ENCODE assay signal across 1 cellular context in the genomic region with DNA sequence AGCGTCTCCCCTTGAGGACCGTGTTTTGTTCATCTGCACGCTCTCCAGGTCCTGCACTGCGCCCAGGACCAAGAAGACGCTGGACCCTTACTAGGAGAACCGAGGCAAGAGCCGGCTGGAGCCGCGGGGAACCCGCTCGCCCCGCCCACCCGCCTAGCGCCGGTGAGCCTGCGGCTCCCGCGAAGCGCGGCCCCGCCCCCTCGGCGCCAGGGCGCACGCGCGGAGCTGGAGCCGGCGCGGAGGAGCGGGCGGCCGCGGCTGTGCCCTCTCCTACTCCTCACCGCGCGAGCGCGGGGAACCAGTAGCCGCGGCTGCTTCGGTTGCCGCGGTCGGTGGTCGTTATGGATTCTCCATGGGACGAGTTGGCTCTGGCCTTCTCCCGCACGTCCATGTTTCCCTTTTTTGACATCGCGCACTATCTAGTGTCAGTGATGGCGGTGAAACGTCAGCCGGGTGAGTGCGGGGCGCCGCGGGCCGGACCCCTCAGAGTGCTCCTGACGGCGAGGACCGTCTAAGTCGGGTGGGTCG.
TF ChIP-seq lines count a peak whose summit lies in the region.

A gene with protein sequence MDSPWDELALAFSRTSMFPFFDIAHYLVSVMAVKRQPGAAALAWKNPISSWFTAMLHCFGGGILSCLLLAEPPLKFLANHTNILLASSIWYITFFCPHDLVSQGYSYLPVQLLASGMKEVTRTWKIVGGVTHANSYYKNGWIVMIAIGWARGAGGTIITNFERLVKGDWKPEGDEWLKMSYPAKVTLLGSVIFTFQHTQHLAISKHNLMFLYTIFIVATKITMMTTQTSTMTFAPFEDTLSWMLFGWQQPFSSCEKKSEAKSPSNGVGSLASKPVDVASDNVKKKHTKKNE (plus strand): TSS at position 222 of the 528 bp plus-strand sequence. CDS start 120 bp downstream, at position 342.

TF ChIP-seq in HepG2, 621 proteins besides CTCF, POLR2A, EP300 and RAD21 (continued from another document and continues in another):
- TF ChIP-seq YY1 (IDR thresholded peaks at IDR 0.05; ENCODE audit: insufficient read depth, insufficient replicate concordance, low read depth, low read length) (peak; percentile 52), U2AF2 (IDR thresholded peaks at IDR 0.05; ENCODE audit: low read depth, low read length) (no peak), ONECUT2 (CRISPR knock-in tag; IDR thresholded peaks at IDR 0.05) (no peak), DR1 (CRISPR knock-in tag; IDR thresholded peaks at IDR 0.05) (no peak), SSRP1 (CRISPR knock-in tag; IDR thresholded peaks at IDR 0.05) (no peak), GATAD2A (CRISPR knock-in tag; IDR thresholded peaks at IDR 0.05) (no peak; the same call in 1 of the 2 replicates), ELF4 (CRISPR knock-in tag; IDR thresholded peaks at IDR 0.05; ENCODE audit: borderline replicate concordance) (no peak), SUZ12 (IDR thresholded peaks at IDR 0.05; ENCODE audit: low read depth, low read length) (no peak), KDM4B (CRISPR knock-in tag; IDR thresholded peaks at IDR 0.05) (no peak), SP5 (CRISPR knock-in tag; IDR thresholded peaks at IDR 0.05; ENCODE audit: borderline replicate concordance, low read depth) (peak; percentile 45), ZFP36L2 (CRISPR knock-in tag; IDR thresholded peaks at IDR 0.05) (no peak), RBFOX2 (IDR thresholded peaks at IDR 0.05; ENCODE audit: low read depth, low read length) (peak; percentile 56), ZNF264 (CRISPR knock-in tag; IDR thresholded peaks at IDR 0.05) (no peak), MIER3 (CRISPR knock-in tag; IDR thresholded peaks at IDR 0.05; ENCODE audit: borderline replicate concordance) (no peak), NRL (CRISPR knock-in tag; IDR thresholded peaks at IDR 0.05; ENCODE audit: borderline replicate concordance) (no peak), THAP11 (CRISPR knock-in tag; IDR thresholded peaks at IDR 0.05) (no peak), ISL2 (CRISPR knock-in tag; IDR thresholded peaks at IDR 0.05) (no peak), MYC (CRISPR knock-in tag; IDR thresholded peaks at IDR 0.05; ENCODE audit: borderline replicate concordance) (no peak), MTA1 (CRISPR knock-in tag; IDR thresholded peaks at IDR 0.05; ENCODE audit: borderline replicate concordance) (no peak), ETV6 (CRISPR knock-in tag; conservative IDR thresholded peaks at IDR 0.05) (no peak), FOXA1 (IDR thresholded peaks at IDR 0.05) (no peak), FOXA1 (CRISPR knock-in tag; IDR thresholded peaks at IDR 0.05) (no peak), ZNF549 (CRISPR knock-in tag; IDR thresholded peaks at IDR 0.05) (no peak), SMARCC2 (IDR thresholded peaks at IDR 0.05) (no peak), ZNF253 (CRISPR knock-in tag; IDR thresholded peaks at IDR 0.05; ENCODE audit: borderline replicate concordance) (no peak), ZNF780A (CRISPR knock-in tag; IDR thresholded peaks at IDR 0.05) (no peak), NPAS2 (CRISPR knock-in tag; IDR thresholded peaks at IDR 0.05; ENCODE audit: borderline replicate concordance) (no peak), RFXANK (CRISPR knock-in tag; IDR thresholded peaks at IDR 0.05) (no peak), ZNF230 (CRISPR knock-in tag; IDR thresholded peaks at IDR 0.05) (no peak), CHCHD3 (CRISPR knock-in tag; IDR thresholded peaks at IDR 0.05) (no peak), AKAP8 (CRISPR knock-in tag; IDR thresholded peaks at IDR 0.05) (no peak), ZNF136 (CRISPR knock-in tag; IDR thresholded peaks at IDR 0.05; ENCODE audit: low read depth) (no peak), KAT7 (CRISPR knock-in tag; IDR thresholded peaks at IDR 0.05; ENCODE audit: borderline replicate concordance) (no peak), MAFF (IDR thresholded peaks at IDR 0.05; ENCODE audit: low read depth, low read length) (no peak), HOXA9 (CRISPR knock-in tag; IDR thresholded peaks at IDR 0.05; ENCODE audit: borderline replicate concordance) (no peak), ATRX (CRISPR knock-in tag; IDR thresholded peaks at IDR 0.05; ENCODE audit: borderline replicate concordance) (no peak), MED1 (CRISPR knock-in tag; IDR thresholded peaks at IDR 0.05) (0 out of 2 replicates have a peak, but pooled peaks have one; percentile 7), ZNF777 (CRISPR knock-in tag; IDR thresholded peaks at IDR 0.05) (no peak), ZNF224 (CRISPR knock-in tag; IDR thresholded peaks at IDR 0.05) (no peak), SALL2 (CRISPR knock-in tag; IDR thresholded peaks at IDR 0.05) (no peak), CEBPB (IDR thresholded peaks at IDR 0.05; ENCODE audit: borderline replicate concordance, low read depth, low read length) (no peak), ZNF782 (CRISPR knock-in tag; IDR thresholded peaks at IDR 0.05; ENCODE audit: borderline replicate concordance) (no peak), HDAC1 (CRISPR knock-in tag; IDR thresholded peaks at IDR 0.05) (no peak)
- TF ChIP-seq, protein P1, sequence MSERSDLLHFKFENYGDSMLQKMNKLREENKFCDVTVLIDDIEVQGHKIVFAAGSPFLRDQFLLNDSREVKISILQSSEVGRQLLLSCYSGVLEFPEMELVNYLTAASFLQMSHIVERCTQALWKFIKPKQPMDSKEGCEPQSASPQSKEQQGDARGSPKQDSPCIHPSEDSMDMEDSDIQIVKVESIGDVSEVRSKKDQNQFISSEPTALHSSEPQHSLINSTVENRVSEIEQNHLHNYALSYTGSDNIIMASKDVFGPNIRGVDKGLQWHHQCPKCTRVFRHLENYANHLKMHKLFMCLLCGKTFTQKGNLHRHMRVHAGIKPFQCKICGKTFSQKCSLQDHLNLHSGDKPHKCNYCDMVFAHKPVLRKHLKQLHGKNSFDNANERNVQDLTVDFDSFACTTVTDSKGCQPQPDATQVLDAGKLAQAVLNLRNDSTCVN (CRISPR knock-in tag; IDR thresholded peaks at IDR 0.05; ENCODE audit: borderline replicate concordance), result no peak
- TF ChIP-seq, protein P2, sequence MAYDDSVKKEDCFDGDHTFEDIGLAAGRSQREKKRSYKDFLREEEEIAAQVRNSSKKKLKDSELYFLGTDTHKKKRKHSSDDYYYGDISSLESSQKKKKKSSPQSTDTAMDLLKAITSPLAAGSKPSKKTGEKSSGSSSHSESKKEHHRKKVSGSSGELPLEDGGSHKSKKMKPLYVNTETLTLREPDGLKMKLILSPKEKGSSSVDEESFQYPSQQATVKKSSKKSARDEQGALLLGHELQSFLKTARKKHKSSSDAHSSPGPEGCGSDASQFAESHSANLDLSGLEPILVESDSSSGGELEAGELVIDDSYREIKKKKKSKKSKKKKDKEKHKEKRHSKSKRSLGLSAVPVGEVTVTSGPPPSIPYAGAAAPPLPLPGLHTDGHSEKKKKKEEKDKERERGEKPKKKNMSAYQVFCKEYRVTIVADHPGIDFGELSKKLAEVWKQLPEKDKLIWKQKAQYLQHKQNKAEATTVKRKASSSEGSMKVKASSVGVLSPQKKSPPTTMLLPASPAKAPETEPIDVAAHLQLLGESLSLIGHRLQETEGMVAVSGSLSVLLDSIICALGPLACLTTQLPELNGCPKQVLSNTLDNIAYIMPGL (CRISPR knock-in tag; IDR thresholded peaks at IDR 0.05; ENCODE audit: borderline replicate concordance in 1 of 2, low read depth in 1 of 2), result peak in 1 of 2 experiments; percentile 31; a peak in 1 of 4 replicates
- TF ChIP-seq, protein P3, sequence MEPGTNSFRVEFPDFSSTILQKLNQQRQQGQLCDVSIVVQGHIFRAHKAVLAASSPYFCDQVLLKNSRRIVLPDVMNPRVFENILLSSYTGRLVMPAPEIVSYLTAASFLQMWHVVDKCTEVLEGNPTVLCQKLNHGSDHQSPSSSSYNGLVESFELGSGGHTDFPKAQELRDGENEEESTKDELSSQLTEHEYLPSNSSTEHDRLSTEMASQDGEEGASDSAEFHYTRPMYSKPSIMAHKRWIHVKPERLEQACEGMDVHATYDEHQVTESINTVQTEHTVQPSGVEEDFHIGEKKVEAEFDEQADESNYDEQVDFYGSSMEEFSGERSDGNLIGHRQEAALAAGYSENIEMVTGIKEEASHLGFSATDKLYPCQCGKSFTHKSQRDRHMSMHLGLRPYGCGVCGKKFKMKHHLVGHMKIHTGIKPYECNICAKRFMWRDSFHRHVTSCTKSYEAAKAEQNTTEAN (CRISPR knock-in tag; conservative IDR thresholded peaks at IDR 0.05), result no peak
- TF ChIP-seq, protein P4, sequence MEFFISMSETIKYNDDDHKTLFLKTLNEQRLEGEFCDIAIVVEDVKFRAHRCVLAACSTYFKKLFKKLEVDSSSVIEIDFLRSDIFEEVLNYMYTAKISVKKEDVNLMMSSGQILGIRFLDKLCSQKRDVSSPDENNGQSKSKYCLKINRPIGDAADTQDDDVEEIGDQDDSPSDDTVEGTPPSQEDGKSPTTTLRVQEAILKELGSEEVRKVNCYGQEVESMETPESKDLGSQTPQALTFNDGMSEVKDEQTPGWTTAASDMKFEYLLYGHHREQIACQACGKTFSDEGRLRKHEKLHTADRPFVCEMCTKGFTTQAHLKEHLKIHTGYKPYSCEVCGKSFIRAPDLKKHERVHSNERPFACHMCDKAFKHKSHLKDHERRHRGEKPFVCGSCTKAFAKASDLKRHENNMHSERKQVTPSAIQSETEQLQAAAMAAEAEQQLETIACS (CRISPR knock-in tag; IDR thresholded peaks at IDR 0.05), result no peak
- TF ChIP-seq, protein P5, sequence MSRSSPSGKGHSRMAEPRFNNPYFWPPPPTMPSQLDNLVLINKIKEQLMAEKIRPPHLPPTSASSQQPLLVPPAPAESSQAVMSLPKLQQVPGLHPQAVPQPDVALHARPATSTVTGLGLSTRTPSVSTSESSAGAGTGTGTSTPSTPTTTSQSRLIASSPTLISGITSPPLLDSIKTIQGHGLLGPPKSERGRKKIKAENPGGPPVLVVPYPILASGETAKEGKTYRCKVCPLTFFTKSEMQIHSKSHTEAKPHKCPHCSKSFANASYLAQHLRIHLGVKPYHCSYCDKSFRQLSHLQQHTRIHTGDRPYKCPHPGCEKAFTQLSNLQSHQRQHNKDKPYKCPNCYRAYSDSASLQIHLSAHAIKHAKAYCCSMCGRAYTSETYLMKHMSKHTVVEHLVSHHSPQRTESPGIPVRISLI (CRISPR knock-in tag; IDR thresholded peaks at IDR 0.05; ENCODE audit: borderline replicate concordance), result no peak
- TF ChIP-seq, protein P6, sequence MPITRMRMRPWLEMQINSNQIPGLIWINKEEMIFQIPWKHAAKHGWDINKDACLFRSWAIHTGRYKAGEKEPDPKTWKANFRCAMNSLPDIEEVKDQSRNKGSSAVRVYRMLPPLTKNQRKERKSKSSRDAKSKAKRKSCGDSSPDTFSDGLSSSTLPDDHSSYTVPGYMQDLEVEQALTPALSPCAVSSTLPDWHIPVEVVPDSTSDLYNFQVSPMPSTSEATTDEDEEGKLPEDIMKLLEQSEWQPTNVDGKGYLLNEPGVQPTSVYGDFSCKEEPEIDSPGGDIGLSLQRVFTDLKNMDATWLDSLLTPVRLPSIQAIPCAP (CRISPR knock-in tag; IDR thresholded peaks at IDR 0.05; ENCODE audit: low read depth), result no peak
- TF ChIP-seq, protein P7, sequence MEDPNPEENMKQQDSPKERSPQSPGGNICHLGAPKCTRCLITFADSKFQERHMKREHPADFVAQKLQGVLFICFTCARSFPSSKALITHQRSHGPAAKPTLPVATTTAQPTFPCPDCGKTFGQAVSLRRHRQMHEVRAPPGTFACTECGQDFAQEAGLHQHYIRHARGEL (CRISPR knock-in tag; IDR thresholded peaks at IDR 0.05), result no peak
- TF ChIP-seq, protein P8, sequence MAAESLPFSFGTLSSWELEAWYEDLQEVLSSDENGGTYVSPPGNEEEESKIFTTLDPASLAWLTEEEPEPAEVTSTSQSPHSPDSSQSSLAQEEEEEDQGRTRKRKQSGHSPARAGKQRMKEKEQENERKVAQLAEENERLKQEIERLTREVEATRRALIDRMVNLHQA (CRISPR knock-in tag; IDR thresholded peaks at IDR 0.05), result no peak
- TF ChIP-seq, protein P9, sequence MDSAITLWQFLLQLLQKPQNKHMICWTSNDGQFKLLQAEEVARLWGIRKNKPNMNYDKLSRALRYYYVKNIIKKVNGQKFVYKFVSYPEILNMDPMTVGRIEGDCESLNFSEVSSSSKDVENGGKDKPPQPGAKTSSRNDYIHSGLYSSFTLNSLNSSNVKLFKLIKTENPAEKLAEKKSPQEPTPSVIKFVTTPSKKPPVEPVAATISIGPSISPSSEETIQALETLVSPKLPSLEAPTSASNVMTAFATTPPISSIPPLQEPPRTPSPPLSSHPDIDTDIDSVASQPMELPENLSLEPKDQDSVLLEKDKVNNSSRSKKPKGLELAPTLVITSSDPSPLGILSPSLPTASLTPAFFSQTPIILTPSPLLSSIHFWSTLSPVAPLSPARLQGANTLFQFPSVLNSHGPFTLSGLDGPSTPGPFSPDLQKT (CRISPR knock-in tag; IDR thresholded peaks at IDR 0.05; ENCODE audit: borderline replicate concordance), result no peak
- TF ChIP-seq, protein P10, sequence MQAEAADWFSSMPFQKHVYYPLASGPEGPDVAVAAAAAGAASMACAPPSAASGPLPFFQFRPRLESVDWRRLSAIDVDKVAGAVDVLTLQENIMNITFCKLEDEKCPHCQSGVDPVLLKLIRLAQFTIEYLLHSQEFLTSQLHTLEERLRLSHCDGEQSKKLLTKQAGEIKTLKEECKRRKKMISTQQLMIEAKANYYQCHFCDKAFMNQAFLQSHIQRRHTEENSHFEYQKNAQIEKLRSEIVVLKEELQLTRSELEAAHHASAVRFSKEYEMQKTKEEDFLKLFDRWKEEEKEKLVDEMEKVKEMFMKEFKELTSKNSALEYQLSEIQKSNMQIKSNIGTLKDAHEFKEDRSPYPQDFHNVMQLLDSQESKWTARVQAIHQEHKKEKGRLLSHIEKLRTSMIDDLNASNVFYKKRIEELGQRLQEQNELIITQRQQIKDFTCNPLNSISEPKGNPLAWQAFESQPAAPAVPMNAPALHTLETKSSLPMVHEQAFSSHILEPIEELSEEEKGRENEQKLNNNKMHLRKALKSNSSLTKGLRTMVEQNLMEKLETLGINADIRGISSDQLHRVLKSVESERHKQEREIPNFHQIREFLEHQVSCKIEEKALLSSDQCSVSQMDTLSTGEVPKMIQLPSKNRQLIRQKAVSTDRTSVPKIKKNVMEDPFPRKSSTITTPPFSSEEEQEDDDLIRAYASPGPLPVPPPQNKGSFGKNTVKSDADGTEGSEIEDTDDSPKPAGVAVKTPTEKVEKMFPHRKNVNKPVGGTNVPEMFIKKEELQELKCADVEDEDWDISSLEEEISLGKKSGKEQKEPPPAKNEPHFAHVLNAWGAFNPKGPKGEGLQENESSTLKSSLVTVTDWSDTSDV (CRISPR knock-in tag; IDR thresholded peaks at IDR 0.05), result 0 out of 2 replicates have a peak, but pooled peaks have one; percentile 3
- TF ChIP-seq, protein P11, sequence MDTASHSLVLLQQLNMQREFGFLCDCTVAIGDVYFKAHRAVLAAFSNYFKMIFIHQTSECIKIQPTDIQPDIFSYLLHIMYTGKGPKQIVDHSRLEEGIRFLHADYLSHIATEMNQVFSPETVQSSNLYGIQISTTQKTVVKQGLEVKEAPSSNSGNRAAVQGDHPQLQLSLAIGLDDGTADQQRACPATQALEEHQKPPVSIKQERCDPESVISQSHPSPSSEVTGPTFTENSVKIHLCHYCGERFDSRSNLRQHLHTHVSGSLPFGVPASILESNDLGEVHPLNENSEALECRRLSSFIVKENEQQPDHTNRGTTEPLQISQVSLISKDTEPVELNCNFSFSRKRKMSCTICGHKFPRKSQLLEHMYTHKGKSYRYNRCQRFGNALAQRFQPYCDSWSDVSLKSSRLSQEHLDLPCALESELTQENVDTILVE (CRISPR knock-in tag; IDR thresholded peaks at IDR 0.05), result 0 out of 2 replicates have a peak, but pooled peaks have one; percentile 16
